ENCODE assay signal across 9 cellular contexts in genomic region chr14:67673451-67673850, GRCh38. TPM values are rescaled to one million over a fixed set of nuclear protein-coding genes. Genes with fewer than 3 reads are reported as not detected.
DNase-seq lines count a peak whose midpoint lies in the region; ATAC-seq, FAIRE-seq and TF ChIP-seq lines count a peak whose summit lies in the region.
"Had no signal": no experiment of that assay in that cellular context is flagged by ENCODE, and none has a peak within 500 bp of the region (broad histone marks: within the 10 kb centered on the region; RNA-seq: fewer than 3 reads in every experiment).

No MANE protein-coding gene starts in this region.

- H3K9me3 ChIP-seq in heart left ventricle (no peaks in the 10 kb centered on the region), K562 (replicated peaks; ENCODE audit: control insufficient read depth, insufficient read depth, low read depth, low read length) (no peaks in the 10 kb centered on the region), upper lobe of right lung (no peaks in the 10 kb centered on the region)

- intact Hi-C loops in heart left ventricle (cut with DNase I), result no loop called here
- intact Hi-C loops in left ventricle myocardium superior (cut with micrococcal nuclease), result no loop called here
- intact Hi-C loops in K562 (cut with micrococcal nuclease), result no loop called here
- intact Hi-C loops in upper lobe of right lung (cut with DNase I), result no loop called here

- H3K4me3 ChIP-seq in heart left ventricle (peak overlapping the region; percentile 78 to 100 (median 92)), K562 (peak overlapping the region; percentile 90), upper lobe of right lung (peak overlapping the region; percentile 98)

- peak overlapping the region; percentile 86 for H3K4me3 Mint-ChIP-seq in memory B cell

- no peak for TF ChIP-seq RAD21 in K562 (CRISPR knock-in tag; conservative IDR thresholded peaks at IDR 0.05 in 1 of 2, IDR thresholded peaks at IDR 0.05 in 1 of 2)

- DNase-seq in heart left ventricle (no peak), left ventricle myocardium superior (no peak), K562 (ENCODE audit: extremely low read depth in 1 of 4, low spot score in 3 of 4) (no peak), memory B cell (ENCODE audit: low spot score in 2 of 2) (no peak), upper lobe of right lung (no peak), middle frontal gyrus (ENCODE audit: extremely low spot score, low spot score) (no peak), NCI-H748 (lab: John Stamatoyannopoulos, UW; ENCODE audit: unreplicated experiment) (no peak), UCSD-AML1 (lab: John Stamatoyannopoulos, UW; ENCODE audit: unreplicated experiment) (no peak)

- POLR2A ChIA-PET in K562 (lab: Yijun Ruan, JAX), result interaction anchor here (0.5 to 1.2 kb wide), 4 partner anchors 9 to 316 kb away, joined by 3 read pairs; no protein-coding TSS in a partner anchor

- 38 to 42% (median 40%) methylated on average over 5 of the region's 5 CpGs for WGBS in heart left ventricle, 4 donors
- 27% methylated on average over 5 of the region's 5 CpGs for WGBS in K562 (ENCODE audit: insufficient coverage, low coverage, missing lambda C conversion rate)

- peaks cover 30% of the 10 kb centered on the region for H3K4me1 Mint-ChIP-seq in memory B cell

- H3K27ac ChIP-seq in heart left ventricle, result peak overlapping the region in 7 of 12 donors; percentile 96 to 99 (median 99)
- H3K27ac ChIP-seq in K562 (ENCODE audit: extremely low read depth, low read depth, low read length), result 0 out of 3 replicates have a peak overlapping the region, but pooled peaks have one; percentile 94
- H3K27ac ChIP-seq in upper lobe of right lung, result peak overlapping the region; percentile 100

- TF ChIP-seq POLR2A in heart left ventricle (IDR thresholded peaks at IDR 0.05) (no peak), K562 (conservative IDR thresholded peaks at IDR 0.05) (no peak)

- H3K4me1 ChIP-seq in heart left ventricle (peaks cover 3 to 52% (median 22%) of the 10 kb centered on the region in 12 donors), K562 (replicated peaks in 1 of 2; ENCODE audit: control insufficient read depth in 2 of 2, insufficient read depth in 2 of 2, low read length in 2 of 2) (peaks cover 11 to 16% of the 10 kb centered on the region in 2 experiments; a peak in 4 of 5 replicates), upper lobe of right lung (peaks cover 32% of the 10 kb centered on the region)

- H3K27ac Mint-ChIP-seq in memory B cell, result peak overlapping the region; percentile 90

- H3K9me1 ChIP-seq in K562 (ENCODE audit: control insufficient read depth, insufficient read depth, low read length), result no peaks in the 10 kb centered on the region

- H3K27me3 Mint-ChIP-seq in memory B cell, result no peaks in the 10 kb centered on the region

- peaks cover 8% of the 10 kb centered on the region for H3K36me3 Mint-ChIP-seq in memory B cell

- ATAC-seq in heart left ventricle, result no peak
- ATAC-seq in left ventricle myocardium superior, result no peak
- ATAC-seq in K562, result no peak
- no peak for ATAC-seq in memory B cell (ENCODE audit: low read depth)
- ATAC-seq in upper lobe of right lung, result no peak

- BruUV-seq in K562 (replicated peaks; lab: Mats Ljungman, UMichigan), result TSS peak; percentile 48

- TF ChIP-seq CTCF in heart left ventricle (IDR thresholded peaks at IDR 0.05) (no peak), K562 (IDR thresholded peaks at IDR 0.05 in 2 of 3, conservative IDR thresholded peaks at IDR 0.05 in 1 of 3; ENCODE audit: insufficient read depth in 2 of 3, low read depth in 1 of 3, low read length in 3 of 3) (no peak), upper lobe of right lung (IDR thresholded peaks at IDR 0.05) (no peak)

- H3K36me3 ChIP-seq in heart left ventricle (peaks cover 0 to 12% (median 11%) of the 10 kb centered on the region in 9 donors), K562 (ENCODE audit: control insufficient read depth, insufficient read depth, low read length) (peaks cover 26% of the 10 kb centered on the region), upper lobe of right lung (peaks cover 9% of the 10 kb centered on the region)

- H3K9me3 Mint-ChIP-seq in memory B cell, result no peaks in the 10 kb centered on the region

- in situ Hi-C loops in K562 (cut with MboI), result no loop called here

- CTCF ChIA-PET in K562 (lab: Yijun Ruan, JAX; ENCODE audit: low intra/inter-chr PET ratio), result interaction anchor here (1.3 kb wide), 1 partner anchor 31 kb away, joined by 6 read pairs; no protein-coding TSS in a partner anchor

- H3K27me3 ChIP-seq in heart left ventricle (no peaks in the 10 kb centered on the region), K562 (ENCODE audit: control insufficient read depth in 2 of 2, insufficient read depth in 2 of 2, low read length in 2 of 2) (no peaks in the 10 kb centered on the region), upper lobe of right lung (no peaks in the 10 kb centered on the region)

- H3K4me2 ChIP-seq in K562 (ENCODE audit: insufficient read depth, low read length), result peak overlapping the region; percentile 84

- peak overlapping the region; percentile 17 to 90; a peak in 3 of 4 replicates for H3K9ac ChIP-seq in K562 (ENCODE audit: insufficient read depth in 1 of 2, low read depth in 2 of 2, low read length in 2 of 2)

- H2AFZ ChIP-seq in K562 (ENCODE audit: low read depth, low read length), result no peak overlapping the region

- TF ChIP-seq EP300 in K562 (IDR thresholded peaks at IDR 0.05; ENCODE audit: low read length), result no peak

- no peaks in the 10 kb centered on the region for H4K20me1 ChIP-seq in K562 (replicated peaks; ENCODE audit: control insufficient read depth, insufficient read depth, low read length)

- H3K79me2 ChIP-seq in K562 (ENCODE audit: control insufficient read depth, insufficient read depth, low read length), result peaks cover 50% of the 10 kb centered on the region

- no peak for FAIRE-seq in K562 (lab: Jason Lieb, UNC)
- FAIRE-seq: G401.6 had no signal

RNA-seq across cellular contexts. Expression of gene VTI1B, which starts 1.0 kb away (rescaled TPM):
- total RNA-seq in heart left ventricle (100 to 1,000 TPM in 7 of 9 donors, 10 to 100 TPM in 2; 78.5 to 143 (median 128) TPM), left ventricle myocardium superior (133 TPM), K562 (2014; rRNA removed) (32.8 and 34.6 TPM in 2 replicates), K562 (2014; rRNA removed; fragmentation: Illumina TruSeq; extraction: Trizol) (54.0 and 62.1 TPM in 2 replicates), K562 (2015; rRNA removed; fragmentation: Illumina TruSeq; extraction: Trizol) (54.3 and 60.0 TPM in 2 replicates), K562 (2021) (69.1 and 70.7 TPM in 2 replicates), upper lobe of right lung (122 TPM)
- polyA plus RNA-seq in heart left ventricle (10 to 100 TPM; 79.8 to 99.2 TPM), K562 (2011; rRNA removed) (64.3 and 69.8 TPM in 2 replicates), K562 (2014; fragmentation: Illumina TruSeq; extraction: Trizol) (46.3 and 50.1 TPM in 2 replicates), K562 (2014; fragmentation: Nextera tagmentation; extraction: Ambion mirVana) (1 to 10 TPM; 7.8 to 8.5 TPM), K562 (2014; rRNA removed) (34.1 and 39.2 TPM in 2 replicates)
- 25.9 and 27.2 TPM in 2 replicates for total RNA-seq in K562 (2011; cell fraction: chromatin; rRNA removed; ENCODE audit: low replicate concordance)
- total RNA-seq in K562 (2011; cell fraction: nucleolus; rRNA removed), result 12.0 and 12.2 TPM in 2 replicates
- total RNA-seq in K562 (2011; cell fraction: nucleoplasm; rRNA removed), result 19.9 and 28.7 TPM in 2 replicates
- 17.7 and 26.3 TPM in 2 replicates for polyA plus RNA-seq in K562 (2011; cell fraction: cytosol; rRNA removed)
- polyA plus RNA-seq in K562 (2011; cell fraction: nucleus; rRNA removed), result 19.2 and 24.4 TPM in 2 replicates
- 42.1 and 56.5 TPM in 2 replicates for polyA plus RNA-seq in K562 (2012)
- 49.5 and 51.2 TPM in 2 replicates for polyA minus RNA-seq in K562 (2011; rRNA and poly(A)+ RNA removed)
- polyA minus RNA-seq in K562 (2011; cell fraction: cytosol; rRNA and poly(A)+ RNA removed), result 23.7 and 30.0 TPM in 2 replicates
- polyA minus RNA-seq in K562 (2011; cell fraction: nucleus; rRNA and poly(A)+ RNA removed), result 11.0 and 18.7 TPM in 2 replicates

RNA-seq across cellular contexts. Expression of gene RDH11, which starts 22.1 kb away (rescaled TPM):
- total RNA-seq in heart left ventricle, result 10 to 100 TPM; 14.3 to 24.3 (median 17.8) TPM
- 10 to 100 TPM; 12.5 to 28.7 TPM for polyA plus RNA-seq in heart left ventricle
- 12.5 TPM for total RNA-seq in left ventricle myocardium superior
- 121 and 156 TPM in 2 replicates for total RNA-seq in K562 (2011; cell fraction: chromatin; rRNA removed; ENCODE audit: low replicate concordance)
- total RNA-seq in K562 (2011; cell fraction: nucleolus; rRNA removed), result 140 and 161 TPM in 2 replicates
- 154 and 165 TPM in 2 replicates for total RNA-seq in K562 (2011; cell fraction: nucleoplasm; rRNA removed)
- 52.9 and 60.2 TPM in 2 replicates for total RNA-seq in K562 (2014; rRNA removed)
- total RNA-seq in K562 (2014; rRNA removed; fragmentation: Illumina TruSeq; extraction: Trizol), result 70.5 and 80.5 TPM in 2 replicates
- 51.7 and 54.3 TPM in 2 replicates for total RNA-seq in K562 (2015; rRNA removed; fragmentation: Illumina TruSeq; extraction: Trizol)
- 43.5 and 50.6 TPM in 2 replicates for total RNA-seq in K562 (2021)
- 162 and 172 TPM in 2 replicates for polyA plus RNA-seq in K562 (2011; rRNA removed)
- polyA plus RNA-seq in K562 (2011; cell fraction: cytosol; rRNA removed), result 68.0 and 106 TPM in 2 replicates
- 84.5 and 118 TPM in 2 replicates for polyA plus RNA-seq in K562 (2011; cell fraction: nucleus; rRNA removed)
- 40.9 and 52.4 TPM in 2 replicates for polyA plus RNA-seq in K562 (2012)
- polyA plus RNA-seq in K562 (2014; fragmentation: Illumina TruSeq; extraction: Trizol), result 72.3 and 78.6 TPM in 2 replicates
- 100 to 1,000 TPM; 101 to 116 TPM for polyA plus RNA-seq in K562 (2014; fragmentation: Nextera tagmentation; extraction: Ambion mirVana)
- polyA plus RNA-seq in K562 (2014; rRNA removed), result 65.5 and 77.0 TPM in 2 replicates
- polyA minus RNA-seq in K562 (2011; rRNA and poly(A)+ RNA removed), result 125 and 131 TPM in 2 replicates
- 82.0 and 107 TPM in 2 replicates for polyA minus RNA-seq in K562 (2011; cell fraction: cytosol; rRNA and poly(A)+ RNA removed)
- polyA minus RNA-seq in K562 (2011; cell fraction: nucleus; rRNA and poly(A)+ RNA removed), result 38.6 and 73.9 TPM in 2 replicates
- total RNA-seq in upper lobe of right lung, result 58.4 TPM

RNA-seq across cellular contexts. Expression of gene RDH12, which starts 28.2 kb away (rescaled TPM):
- not detected for total RNA-seq in heart left ventricle
- not detected for polyA plus RNA-seq in heart left ventricle
- not detected for total RNA-seq in left ventricle myocardium superior
- not detected in 2 replicates for total RNA-seq in K562 (2011; cell fraction: chromatin; rRNA removed; ENCODE audit: low replicate concordance)
- total RNA-seq in K562 (2011; cell fraction: nucleolus; rRNA removed), result not detected in 2 replicates
- not detected in 2 replicates for total RNA-seq in K562 (2011; cell fraction: nucleoplasm; rRNA removed)
- total RNA-seq in K562 (2014; rRNA removed), result 0.05 and 0.08 TPM in 2 replicates
- not detected in 2 replicates for total RNA-seq in K562 (2014; rRNA removed; fragmentation: Illumina TruSeq; extraction: Trizol)
- not detected in 2 replicates for total RNA-seq in K562 (2015; rRNA removed; fragmentation: Illumina TruSeq; extraction: Trizol)
- 0.29 TPM in 1 of 2 replicates, not detected in the other for total RNA-seq in K562 (2021)
- 0.08 TPM in 1 of 2 replicates, not detected in the other for polyA plus RNA-seq in K562 (2011; rRNA removed)
- 0.06 and 0.09 TPM in 2 replicates for polyA plus RNA-seq in K562 (2011; cell fraction: cytosol; rRNA removed)
- polyA plus RNA-seq in K562 (2011; cell fraction: nucleus; rRNA removed), result not detected in 2 replicates
- polyA plus RNA-seq in K562 (2012), result 0.04 and 0.29 TPM in 2 replicates
- 0.07 TPM in 1 of 2 replicates, not detected in the other for polyA plus RNA-seq in K562 (2014; fragmentation: Illumina TruSeq; extraction: Trizol)
- under 1 TPM; 0.03 to 0.18 TPM for polyA plus RNA-seq in K562 (2014; fragmentation: Nextera tagmentation; extraction: Ambion mirVana)
- 0.04 and 0.22 TPM in 2 replicates for polyA plus RNA-seq in K562 (2014; rRNA removed)
- polyA minus RNA-seq in K562 (2011; rRNA and poly(A)+ RNA removed), result not detected in 2 replicates
- not detected in 2 replicates for polyA minus RNA-seq in K562 (2011; cell fraction: cytosol; rRNA and poly(A)+ RNA removed)
- not detected in 2 replicates for polyA minus RNA-seq in K562 (2011; cell fraction: nucleus; rRNA and poly(A)+ RNA removed)
- 0.20 TPM for total RNA-seq in upper lobe of right lung

RNA-seq across cellular contexts. Expression of gene ARG2, which starts 53.7 kb away (rescaled TPM):
- total RNA-seq in heart left ventricle, result 1 to 10 TPM in 7 of 9 donors, under 1 TPM in 2; 0.61 to 6.3 (median 1.5) TPM
- 10 to 100 TPM in 1 of 2 donors, under 1 TPM in 1; 0.34 to 53.7 TPM for polyA plus RNA-seq in heart left ventricle
- 0.99 TPM for total RNA-seq in left ventricle myocardium superior
- total RNA-seq in K562 (2011; cell fraction: chromatin; rRNA removed; ENCODE audit: low replicate concordance), result 22.1 and 29.4 TPM in 2 replicates
- total RNA-seq in K562 (2011; cell fraction: nucleolus; rRNA removed), result 20.8 and 24.9 TPM in 2 replicates
- 25.6 and 31.2 TPM in 2 replicates for total RNA-seq in K562 (2011; cell fraction: nucleoplasm; rRNA removed)
- total RNA-seq in K562 (2014; rRNA removed), result 13.9 and 15.5 TPM in 2 replicates
- 17.8 and 19.7 TPM in 2 replicates for total RNA-seq in K562 (2014; rRNA removed; fragmentation: Illumina TruSeq; extraction: Trizol)
- 5.8 and 6.2 TPM in 2 replicates for total RNA-seq in K562 (2015; rRNA removed; fragmentation: Illumina TruSeq; extraction: Trizol)
- 12.5 and 13.1 TPM in 2 replicates for total RNA-seq in K562 (2021)
- 75.0 and 107 TPM in 2 replicates for polyA plus RNA-seq in K562 (2011; rRNA removed)
- polyA plus RNA-seq in K562 (2011; cell fraction: cytosol; rRNA removed), result 64.8 and 102 TPM in 2 replicates
- polyA plus RNA-seq in K562 (2011; cell fraction: nucleus; rRNA removed), result 27.6 and 70.1 TPM in 2 replicates
- 19.8 and 63.2 TPM in 2 replicates for polyA plus RNA-seq in K562 (2012)
- polyA plus RNA-seq in K562 (2014; fragmentation: Illumina TruSeq; extraction: Trizol), result 20.3 and 21.9 TPM in 2 replicates
- 10 to 100 TPM; 23.2 to 26.7 TPM for polyA plus RNA-seq in K562 (2014; fragmentation: Nextera tagmentation; extraction: Ambion mirVana)
- polyA plus RNA-seq in K562 (2014; rRNA removed), result 11.7 and 13.4 TPM in 2 replicates
- polyA minus RNA-seq in K562 (2011; rRNA and poly(A)+ RNA removed), result 63.5 and 97.5 TPM in 2 replicates
- polyA minus RNA-seq in K562 (2011; cell fraction: cytosol; rRNA and poly(A)+ RNA removed), result 36.9 and 46.0 TPM in 2 replicates
- 10.5 and 31.0 TPM in 2 replicates for polyA minus RNA-seq in K562 (2011; cell fraction: nucleus; rRNA and poly(A)+ RNA removed)
- 2.0 TPM for total RNA-seq in upper lobe of right lung
